ENCODE assay signal across 8 cellular contexts in the genomic region with DNA sequence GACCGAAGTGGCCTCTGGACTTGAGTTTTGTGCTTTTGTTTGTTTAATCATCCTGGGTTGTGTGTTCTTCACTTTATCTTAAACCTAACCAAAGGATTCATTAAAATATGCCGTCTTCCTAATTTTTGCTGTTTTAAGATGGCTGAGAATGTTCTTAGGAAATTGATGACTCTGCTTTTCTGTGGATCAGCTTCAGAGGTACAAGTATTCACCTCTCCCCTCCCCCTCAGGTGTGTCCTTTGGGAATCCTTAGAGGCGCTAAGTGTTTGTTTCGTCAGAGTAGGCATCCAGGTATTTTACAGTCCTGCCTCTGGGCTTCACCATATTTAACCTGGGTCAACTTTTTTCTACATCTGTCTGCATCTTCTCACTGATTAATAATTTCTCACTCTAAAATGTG. TPM values are rescaled to one million over a fixed set of nuclear protein-coding genes. Genes with fewer than 3 reads are reported as not detected.
DNase-seq lines count a peak whose midpoint lies in the region; ATAC-seq and TF ChIP-seq lines count a peak whose summit lies in the region.

No MANE protein-coding gene starts in this region.

- peak overlapping the region; percentile 82 for H3K4me3 Mint-ChIP-seq in activated naive CD8-positive, alpha-beta T cell treated with anti-CD3 and anti-CD28 coated beads for 36 hours

- H3K9me3 Mint-ChIP-seq in activated naive CD8-positive, alpha-beta T cell treated with anti-CD3 and anti-CD28 coated beads for 36 hours, result peaks cover 2% of the 10 kb centered on the region

- DNase-seq in cardiac muscle cell (ENCODE audit: low read depth in 1 of 2, low spot score in 1 of 2) (no peak), left ventricle myocardium superior (no peak), left kidney (ENCODE audit: low read depth, low spot score) (peak; percentile 26), upper lobe of right lung (no peak), 8988T (no peak), NCI-H1694 treated with DMSO at 0.1 percent for 48 hours (lab: John Stamatoyannopoulos, UW) (no peak)
- no peak for DNase-seq in activated naive CD8-positive, alpha-beta T cell treated with anti-CD3 and anti-CD28 coated beads for 36 hours

- no peaks in the 10 kb centered on the region for H3K9me3 ChIP-seq in cardiac muscle cell (ENCODE audit: low read depth)
- H3K9me3 ChIP-seq in upper lobe of right lung, result no peaks in the 10 kb centered on the region

- no peak overlapping the region for H3K27ac ChIP-seq in cardiac muscle cell
- H3K27ac ChIP-seq in upper lobe of right lung, result peak overlapping the region; percentile 93

- no peaks in the 10 kb centered on the region for H3K36me3 ChIP-seq in cardiac muscle cell
- no peaks in the 10 kb centered on the region for H3K36me3 ChIP-seq in upper lobe of right lung

- TF ChIP-seq CTCF in cardiac muscle cell (IDR thresholded peaks at IDR 0.05; ENCODE audit: low read depth, low read length), result no peak
- no peak for TF ChIP-seq CTCF in upper lobe of right lung (IDR thresholded peaks at IDR 0.05)

- H3K27ac Mint-ChIP-seq in activated naive CD8-positive, alpha-beta T cell treated with anti-CD3 and anti-CD28 coated beads for 36 hours, result no peak overlapping the region

- intact Hi-C loops in left ventricle myocardium superior (cut with micrococcal nuclease), result loop anchor here (10.0 kb wide), 1 partner anchor 86 kb away; a partner anchor contains a TSS
- intact Hi-C loops in upper lobe of right lung (cut with DNase I), result no loop called here

- peaks cover 3% of the 10 kb centered on the region for H3K36me3 Mint-ChIP-seq in activated naive CD8-positive, alpha-beta T cell treated with anti-CD3 and anti-CD28 coated beads for 36 hours

- H3K4me1 ChIP-seq in cardiac muscle cell (ENCODE audit: low read depth) (no peaks in the 10 kb centered on the region), upper lobe of right lung (peaks cover 9% of the 10 kb centered on the region)

- peaks cover 10% of the 10 kb centered on the region for H3K27me3 Mint-ChIP-seq in activated naive CD8-positive, alpha-beta T cell treated with anti-CD3 and anti-CD28 coated beads for 36 hours

- no peak for ATAC-seq in left ventricle myocardium superior
- no peak for ATAC-seq in upper lobe of right lung
- ATAC-seq in HG02759 (IDR thresholded peaks at IDR 0.05; ENCODE audit: unreplicated experiment), result no peak

- H3K4me3 ChIP-seq in cardiac muscle cell, result peak overlapping the region; percentile 57
- peak overlapping the region; percentile 77 for H3K4me3 ChIP-seq in upper lobe of right lung

- H3K27me3 ChIP-seq in cardiac muscle cell, result no peaks in the 10 kb centered on the region
- H3K27me3 ChIP-seq in upper lobe of right lung, result no peaks in the 10 kb centered on the region

- peaks cover 55% of the 10 kb centered on the region for H3K4me1 Mint-ChIP-seq in activated naive CD8-positive, alpha-beta T cell treated with anti-CD3 and anti-CD28 coated beads for 36 hours

RNA-seq across cellular contexts. Expression of a gene that starts 1.1 kb away (rescaled TPM):
- total RNA-seq in cardiac muscle cell, result 3.9 and 7.6 TPM in 2 replicates
- 8.7 and 10.5 TPM in 2 replicates for polyA plus RNA-seq in cardiac muscle cell
- total RNA-seq in left ventricle myocardium superior, result 11.4 TPM
- 1 to 10 TPM; 3.9 to 4.3 TPM for total RNA-seq in activated naive CD8-positive, alpha-beta T cell treated with anti-CD3 and anti-CD28 coated beads for 36 hours
- total RNA-seq in upper lobe of right lung, result 14.4 TPM
